17 cellular contexts compared by ENCODE assay signal in the genomic region with DNA sequence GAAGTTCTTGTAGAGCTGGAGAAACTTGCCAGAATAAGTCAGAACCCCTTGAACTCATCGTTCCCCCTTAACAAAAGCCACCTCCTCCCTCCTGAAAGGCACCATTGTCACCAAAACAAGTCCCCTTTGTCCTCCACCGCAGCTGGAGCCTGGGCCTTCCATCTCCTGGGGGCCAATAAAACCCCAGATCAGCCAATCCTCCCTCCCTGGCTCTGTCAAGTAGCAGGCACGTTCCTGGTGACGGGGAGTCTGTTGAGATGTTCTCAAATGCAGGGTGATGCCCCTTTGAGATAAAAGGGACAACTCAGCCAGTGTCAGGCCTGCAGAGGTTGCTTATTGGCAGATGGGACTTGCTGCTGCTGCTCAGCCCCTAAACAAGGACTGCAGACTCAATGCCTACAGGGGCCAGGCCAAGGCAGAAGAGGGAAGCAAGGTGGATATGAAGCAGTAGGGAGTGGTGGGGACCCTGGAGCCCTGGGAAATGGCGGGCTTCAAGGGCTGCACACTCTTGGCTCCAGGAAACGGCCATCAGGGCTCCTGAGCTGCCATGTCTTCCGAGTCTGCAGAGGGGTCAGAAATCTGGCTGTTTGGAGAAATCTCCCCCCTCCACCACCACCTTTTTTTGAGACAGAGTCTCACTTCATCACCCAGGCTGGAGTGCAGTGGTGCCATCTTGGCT.
DNase-seq lines count a peak whose midpoint lies in the region; ATAC-seq, FAIRE-seq and TF ChIP-seq lines count a peak whose summit lies in the region.
"Had no signal": no experiment of that assay in that cellular context is flagged by ENCODE, and none has a peak within 500 bp of the region (broad histone marks: within the 10 kb centered on the region; RNA-seq: fewer than 3 reads in every experiment).

No MANE protein-coding gene starts in this region.

- no peak for ATAC-seq in GM21737 (IDR thresholded peaks at IDR 0.05; ENCODE audit: unreplicated experiment)
- ATAC-seq: left colon had no signal

- FAIRE-seq in frontal cortex (lab: Jason Lieb, UNC), result peak; percentile 43
- FAIRE-seq: bronchial epithelial cell had no signal

- intact Hi-C loops in left ventricle myocardium inferior (cut with micrococcal nuclease), result no loop called here

- H3K4me1 ChIP-seq in BE2C, result peaks cover 11% of the 10 kb centered on the region
- peaks cover 5% of the 10 kb centered on the region for H3K4me1 ChIP-seq in left ventricle myocardium inferior

- H3K36me3 ChIP-seq in BE2C (no peaks in the 10 kb centered on the region), left ventricle myocardium inferior (peaks cover 6% of the 10 kb centered on the region)

- H3K27me3 ChIP-seq in BE2C (no peaks in the 10 kb centered on the region), left ventricle myocardium inferior (ENCODE audit: low read depth) (no peaks in the 10 kb centered on the region)

- peak; percentile 51 for DNase-seq in BE2C
- DNase-seq in RPMI7951 (ENCODE audit: low read depth), result peak; percentile 57
- peak in 1 of 2 donors; percentile 29 for DNase-seq in frontal cortex (ENCODE audit: low spot score in 2 of 2)
- DNase-seq in nucleus accumbens (lab: John Stamatoyannopoulos, UW), result peak in 54 of 56 donors; percentile 59 to 96 (median 87)
- DNase-seq in activated gamma-delta T cell (lab: John Stamatoyannopoulos, UW), result no peak
- DNase-seq in activated CD8-positive, alpha-beta memory T cell treated with anti-CD3 and anti-CD28 coated beads for 24 hours, result no peak
- DNase-seq in left ventricle myocardium inferior, result no peak
- DNase-seq: activated CD4-positive, alpha-beta T cell treated with anti-CD3 and anti-CD28 coated beads, Interleukin-2, amount 50 U/mL, for 1 hour; DMS153; left colon; naive B cell; NCI-H1930; NCI-H774; RPMI8226 had no signal

- no peak overlapping the region for H3K27ac ChIP-seq in left ventricle myocardium inferior (replicated peaks)

- TF ChIP-seq CTCF in BE2C (IDR thresholded peaks at IDR 0.05; ENCODE audit: low read depth, low read length) (no peak), left ventricle myocardium inferior (IDR thresholded peaks at IDR 0.05; ENCODE audit: borderline replicate concordance) (no peak)

- H3K4me3 ChIP-seq in BE2C (ENCODE audit: low read depth, low read length), result no peak overlapping the region
- H3K4me3 ChIP-seq in left ventricle myocardium inferior, result no peak overlapping the region
- H3K4me3 ChIP-seq: skin epidermis had no signal

- no peaks in the 10 kb centered on the region for H3K9me3 ChIP-seq in BE2C
- no peaks in the 10 kb centered on the region for H3K9me3 ChIP-seq in left ventricle myocardium inferior (replicated peaks)

Comparison
In these comparisons a context has a peak if more than half of its experiments do, and no peak if none do; other contexts are left out.
1. DNase-seq: peak in BE2C (single experiment), RPMI7951 (single experiment) and nucleus accumbens (54 of 56); none in activated gamma-delta T cell (single experiment), activated CD8-positive, alpha-beta memory T cell treated with anti-CD3 and anti-CD28 coated beads for 24 hours (single experiment) and left ventricle myocardium inferior (single experiment).